ENCODE assay signal across 1 cellular context in the genomic region with DNA sequence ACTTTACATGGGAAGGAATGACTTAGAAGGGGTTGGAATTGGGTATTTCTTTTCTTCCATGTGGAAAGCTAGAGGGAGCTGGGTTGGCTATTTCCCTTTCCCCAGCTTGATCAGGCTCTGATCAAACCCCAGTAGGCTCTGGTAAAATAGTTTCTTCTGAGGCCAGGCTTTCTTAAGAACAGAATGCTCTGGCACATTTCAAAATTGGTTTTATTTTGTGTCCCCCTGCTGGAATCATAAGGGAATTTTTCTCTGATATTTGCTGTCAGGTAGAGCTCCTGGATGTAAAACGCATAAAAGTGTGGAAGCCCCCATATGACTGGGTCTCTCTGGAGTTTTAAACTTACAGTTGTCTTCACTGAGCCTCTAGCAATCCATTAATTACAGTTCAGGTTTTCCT.
TF ChIP-seq lines count a peak whose summit lies in the region.

No MANE protein-coding gene starts in this region.

TF ChIP-seq in IMR-90, 13 proteins besides CTCF, POLR2A, EP300 and RAD21 (continued from another document):
- TF ChIP-seq, protein P1, sequence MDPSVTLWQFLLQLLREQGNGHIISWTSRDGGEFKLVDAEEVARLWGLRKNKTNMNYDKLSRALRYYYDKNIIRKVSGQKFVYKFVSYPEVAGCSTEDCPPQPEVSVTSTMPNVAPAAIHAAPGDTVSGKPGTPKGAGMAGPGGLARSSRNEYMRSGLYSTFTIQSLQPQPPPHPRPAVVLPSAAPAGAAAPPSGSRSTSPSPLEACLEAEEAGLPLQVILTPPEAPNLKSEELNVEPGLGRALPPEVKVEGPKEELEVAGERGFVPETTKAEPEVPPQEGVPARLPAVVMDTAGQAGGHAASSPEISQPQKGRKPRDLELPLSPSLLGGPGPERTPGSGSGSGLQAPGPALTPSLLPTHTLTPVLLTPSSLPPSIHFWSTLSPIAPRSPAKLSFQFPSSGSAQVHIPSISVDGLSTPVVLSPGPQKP (IDR thresholded peaks at IDR 0.05; ENCODE audit: borderline replicate concordance, low read depth, low read length): no peak
- TF ChIP-seq MXI1 (IDR thresholded peaks at IDR 0.05; ENCODE audit: borderline replicate concordance, low read depth, low read length): no peak
- no peak for TF ChIP-seq RFX5 (IDR thresholded peaks at IDR 0.05; ENCODE audit: low read depth, low read length)
- TF ChIP-seq CEBPB (IDR thresholded peaks at IDR 0.05; ENCODE audit: low read depth, low read length): no peak
- no peak for TF ChIP-seq MAFK (IDR thresholded peaks at IDR 0.05; ENCODE audit: low read depth, low read length)
- no peak for TF ChIP-seq BHLHE40 (IDR thresholded peaks at IDR 0.05; ENCODE audit: low read depth, low read length)
- TF ChIP-seq SMC3 (IDR thresholded peaks at IDR 0.05; ENCODE audit: low read depth, low read length): no peak
- TF ChIP-seq, protein P2, sequence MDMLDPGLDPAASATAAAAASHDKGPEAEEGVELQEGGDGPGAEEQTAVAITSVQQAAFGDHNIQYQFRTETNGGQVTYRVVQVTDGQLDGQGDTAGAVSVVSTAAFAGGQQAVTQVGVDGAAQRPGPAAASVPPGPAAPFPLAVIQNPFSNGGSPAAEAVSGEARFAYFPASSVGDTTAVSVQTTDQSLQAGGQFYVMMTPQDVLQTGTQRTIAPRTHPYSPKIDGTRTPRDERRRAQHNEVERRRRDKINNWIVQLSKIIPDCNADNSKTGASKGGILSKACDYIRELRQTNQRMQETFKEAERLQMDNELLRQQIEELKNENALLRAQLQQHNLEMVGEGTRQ (IDR thresholded peaks at IDR 0.05; ENCODE audit: low read depth, low read length): no peak
- no peak for TF ChIP-seq MAZ (IDR thresholded peaks at IDR 0.05; ENCODE audit: borderline replicate concordance, low read depth, low read length)
- TF ChIP-seq RCOR1 (IDR thresholded peaks at IDR 0.05; ENCODE audit: insufficient replicate concordance, low read length): no peak
- no peak for TF ChIP-seq FOS (IDR thresholded peaks at IDR 0.05; ENCODE audit: low read depth, low read length)
- no peak for TF ChIP-seq NFE2L2 (IDR thresholded peaks at IDR 0.05; ENCODE audit: low read depth, low read length)
